In genomic region chr5:92662741-92663140, GRCh38 we compare ENCODE assay signal across 17 cellular contexts.
A peak's percentile ranks its signal among the peaks of the same experiment; 100 is the strongest.
DNase-seq lines count a peak whose midpoint lies in the region; ATAC-seq and TF ChIP-seq lines count a peak whose summit lies in the region.
"Had no signal": no experiment of that assay in that cellular context is flagged by ENCODE, and none has a peak within 500 bp of the region (broad histone marks: within the 10 kb centered on the region; RNA-seq: fewer than 3 reads in every experiment).

No MANE protein-coding gene starts in this region.

- H3K27me3 ChIP-seq in foreskin keratinocyte, result peaks cover 2% of the 10 kb centered on the region

- no peaks in the 10 kb centered on the region for H3K4me1 ChIP-seq in foreskin keratinocyte

- DNase-seq in DMS53 (lab: John Stamatoyannopoulos, UW) (peak; percentile 18), NCI-H2227 treated with DMSO at 0.1 percent for 48 hours (lab: John Stamatoyannopoulos, UW) (peak; percentile 24), SK-N-DZ (ENCODE audit: low spot score) (peak; percentile 24), left kidney (ENCODE audit: low read depth, low spot score) (peak; percentile 38), OCI-M1 (lab: John Stamatoyannopoulos, UW) (no peak), GDM1 (lab: John Stamatoyannopoulos, UW) (no peak), foreskin keratinocyte (no peak), HK-2 (ENCODE audit: unreplicated experiment) (no peak)
- DNase-seq: GOT3, KG1, MV-4-11, NCI-H2029, NCI-H446, NCI-H526 treated with DMSO at 0.1 percent for 48 hours, PC-3 had no signal

- no peak for TF ChIP-seq CTCF in foreskin keratinocyte (conservative IDR thresholded peaks at IDR 0.05)

- no peak for ATAC-seq in foreskin keratinocyte
- ATAC-seq: GM12878, HCT116, PC-3 had no signal

- no peak overlapping the region for H3K27ac ChIP-seq in foreskin keratinocyte

Comparison
In these comparisons a context has a peak if more than half of its experiments do, and no peak if none do; other contexts are left out.
1. DNase-seq: peak in DMS53 (single experiment), NCI-H2227 treated with DMSO at 0.1 percent for 48 hours (single experiment), SK-N-DZ (single experiment) and left kidney (single experiment); none in OCI-M1 (single experiment), GDM1 (single experiment), foreskin keratinocyte (0 of 2) and HK-2 (single experiment).